In genomic region chr1:15153184-15153841, GRCh38 we compare ENCODE assay signal across 7 cellular contexts. TPM values are rescaled to one million over a fixed set of nuclear protein-coding genes. Genes with fewer than 3 reads are reported as not detected.
DNase-seq lines count a peak whose midpoint lies in the region; ATAC-seq and TF ChIP-seq lines count a peak whose summit lies in the region.

Gene TMEM51 (plus strand): TSS chr1:15153747. CDS start chr1:15215088, 61,341 bp downstream.

- H3K36me3 ChIP-seq in MM.1S (replicated peaks; ENCODE audit: insufficient read depth, low read length): no peaks in the 10 kb centered on the region

- H3K4me3 ChIP-seq in MM.1S (ENCODE audit: low read length): peak within 1 kb of the TSS; percentile 67
- peak within 1 kb of the TSS; percentile 72 for H3K4me3 ChIP-seq in fibroblast of villous mesenchyme (ENCODE audit: low read depth, low read length)

- H3K9ac ChIP-seq in MM.1S (ENCODE audit: low read length): peak within 1 kb of the TSS; percentile 16; the same call in 1 of the 2 replicates

- peaks cover 23% of the 10 kb centered on the region for H3K4me1 ChIP-seq in MM.1S (ENCODE audit: low read length)

- no peaks in the 10 kb centered on the region for H3K9me2 ChIP-seq in MM.1S (replicated peaks; ENCODE audit: insufficient read depth, low read length)

- no peaks in the 10 kb centered on the region for H4K20me1 ChIP-seq in MM.1S (ENCODE audit: insufficient read depth, low read length)

- H3K27me3 ChIP-seq in MM.1S (replicated peaks; ENCODE audit: insufficient read depth, low read length): 0 out of 2 replicates have a peak, but pooled peaks cover 13% of the 10 kb centered on the region

- H3K27me3 Mint-ChIP-seq in naive thymus-derived CD8-positive, alpha-beta T cell: peaks cover 21 to 56% (median 34%) of the 10 kb centered on the region in 5 donors

- H3K4me3 Mint-ChIP-seq in naive thymus-derived CD8-positive, alpha-beta T cell: peak within 1 kb of the TSS; percentile 32 to 79 (median 62)

- peaks cover 0 to 2% (median 0%) of the 10 kb centered on the region in 3 donors for H3K36me3 Mint-ChIP-seq in naive thymus-derived CD8-positive, alpha-beta T cell

- TF ChIP-seq CTCF in MM.1S (IDR thresholded peaks at IDR 0.05; ENCODE audit: low read length) (no peak), VCaP (conservative IDR thresholded peaks at IDR 0.05) (no peak), fibroblast of villous mesenchyme (IDR thresholded peaks at IDR 0.05; ENCODE audit: insufficient read depth, low read depth, low read length) (no peak)

- POLR2A ChIA-PET in naive thymus-derived CD8-positive, alpha-beta T cell (lab: Charles Lee): no interaction called here

- H3K9me3 ChIP-seq in MM.1S (replicated peaks; ENCODE audit: insufficient read depth, low read length): no peaks in the 10 kb centered on the region

- peak within 1 kb of the TSS; percentile 69 for H2AFZ ChIP-seq in MM.1S (ENCODE audit: low read length)

- H3K27ac ChIP-seq in MM.1S (ENCODE audit: low read length): no peak within 1 kb of the TSS
- H3K27ac ChIP-seq in VCaP: peak within 1 kb of the TSS; percentile 74

- peaks cover 0 to 4% (median 0%) of the 10 kb centered on the region in 9 donors for H3K9me3 Mint-ChIP-seq in naive thymus-derived CD8-positive, alpha-beta T cell

- DNase-seq in ELF-1 (ENCODE audit: low read depth, low spot score): peak; percentile 82
- DNase-seq in MM.1S: peak; percentile 38
- peak; percentile 77 for DNase-seq in fibroblast of villous mesenchyme (ENCODE audit: low read depth)
- no peak for DNase-seq in naive thymus-derived CD8-positive, alpha-beta T cell
- no peak for DNase-seq in central memory CD4-positive, alpha-beta T cell

- H3K79me2 ChIP-seq in MM.1S (ENCODE audit: low read length): peaks cover 23% of the 10 kb centered on the region

- H3K4me1 Mint-ChIP-seq in naive thymus-derived CD8-positive, alpha-beta T cell: peaks cover 12 to 37% (median 26%) of the 10 kb centered on the region in 4 donors

- peak within 1 kb of the TSS; percentile 98 for H3K4me2 ChIP-seq in MM.1S (ENCODE audit: low read depth, low read length)

- no peak for ATAC-seq in naive thymus-derived CD8-positive, alpha-beta T cell
- ATAC-seq in GM18907 (IDR thresholded peaks at IDR 0.05; ENCODE audit: unreplicated experiment): no peak

- peak within 1 kb of the TSS in 1 of 10 donors; percentile 86 for H3K27ac Mint-ChIP-seq in naive thymus-derived CD8-positive, alpha-beta T cell

- H3F3A ChIP-seq in MM.1S (ENCODE audit: insufficient read depth, low read length): peaks cover 17% of the 10 kb centered on the region; the same call in 1 of the 2 replicates

RNA-seq across cellular contexts. Expression of gene TMEM51, which starts in this region (rescaled TPM):
- total RNA-seq in fibroblast of villous mesenchyme: 14.8 and 18.6 TPM in 2 replicates
- total RNA-seq in naive thymus-derived CD8-positive, alpha-beta T cell: not detected
- polyA plus RNA-seq in naive thymus-derived CD8-positive, alpha-beta T cell: not detected

Comparison
In these comparisons a context has a peak if more than half of its experiments do, and no peak if none do; other contexts are left out.
1. RNA of gene TMEM51 (total RNA-seq): 14.8 to 18.6 TPM in fibroblast of villous mesenchyme; not detected in naive thymus-derived CD8-positive, alpha-beta T cell; every median in the first group is over 10 times any median in the second.
2. DNase-seq: peak in ELF-1 (single experiment), MM.1S (single experiment) and fibroblast of villous mesenchyme (single experiment); none in naive thymus-derived CD8-positive, alpha-beta T cell (0 of 10) and central memory CD4-positive, alpha-beta T cell (single experiment).